Comparison of ENCODE assay signal across 17 cellular contexts in the genomic region with DNA sequence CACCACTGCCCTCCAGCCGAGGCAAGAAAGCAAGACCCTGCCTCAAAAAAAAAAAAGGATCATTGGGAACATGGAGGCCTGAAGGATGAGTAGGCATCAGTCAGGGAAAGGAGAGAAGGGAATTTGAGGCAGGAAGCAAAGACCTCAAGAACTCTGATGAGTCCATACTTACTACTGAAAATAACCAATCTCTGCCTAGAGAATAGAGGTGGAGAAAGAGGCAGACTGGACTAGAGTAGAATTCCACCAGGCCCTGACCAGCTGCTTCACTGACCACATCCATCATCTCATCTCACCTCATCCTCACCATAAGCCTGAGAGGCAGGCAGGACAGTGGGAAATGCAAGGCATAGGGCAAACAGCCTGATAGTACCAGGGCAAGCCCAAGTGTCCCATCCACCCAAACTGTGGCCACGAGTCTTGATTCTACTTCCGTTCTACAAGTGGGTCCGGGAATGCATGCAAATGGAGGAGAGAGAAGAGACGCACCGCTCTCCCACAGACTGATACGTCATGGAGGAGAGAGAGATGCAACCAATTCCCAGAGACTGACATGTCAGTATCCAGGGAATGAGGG. TPM values are rescaled to one million over a fixed set of nuclear protein-coding genes. Genes with fewer than 3 reads are reported as not detected.
DNase-seq lines count a peak whose midpoint lies in the region; ATAC-seq, FAIRE-seq and TF ChIP-seq lines count a peak whose summit lies in the region.
"Had no signal": no experiment of that assay in that cellular context is flagged by ENCODE, and none has a peak within 500 bp of the region (broad histone marks: within the 10 kb centered on the region; RNA-seq: fewer than 3 reads in every experiment).

No MANE protein-coding gene starts in this region.

- peak overlapping the region; percentile 72 for H3K27ac Mint-ChIP-seq in activated naive CD4-positive, alpha-beta T cell treated with anti-CD3 and anti-CD28 coated beads, Interleukin-2, amount 50 U/mL, for 24 hours
- H3K27ac Mint-ChIP-seq: memory B cell had no signal

- H3K36me3 Mint-ChIP-seq in activated naive CD4-positive, alpha-beta T cell treated with anti-CD3 and anti-CD28 coated beads, Interleukin-2, amount 50 U/mL, for 24 hours: peaks cover 3% of the 10 kb centered on the region

- FAIRE-seq in small intestine (lab: Jason Lieb, UNC): no peak
- FAIRE-seq: GM12891 had no signal

- H3K27ac ChIP-seq in RWPE1 (peak overlapping the region; percentile 66), esophagus squamous epithelium (peak overlapping the region in 3 of 4 donors; percentile 53 to 89 (median 85)), small intestine (ENCODE audit: low read depth in 1 of 2, low read length in 1 of 2) (peak overlapping the region; percentile 28 to 53)
- H3K27ac ChIP-seq: colonic mucosa had no signal

- CTCF ChIA-PET in RWPE1 (lab: Yijun Ruan, JAX): interaction anchor here (0.6 kb wide), 1 partner anchor 11 kb away, joined by 3 read pairs; no protein-coding TSS in a partner anchor

- TF ChIP-seq CTCF in RWPE1 (conservative IDR thresholded peaks at IDR 0.05; ENCODE audit: low read depth) (no peak), esophagus squamous epithelium (IDR thresholded peaks at IDR 0.05) (no peak)

- POLR2A ChIA-PET in RWPE1 (lab: Yijun Ruan, JAX; ENCODE audit: low non-redundant PET): no interaction called here

- H3K9me3 Mint-ChIP-seq in activated naive CD4-positive, alpha-beta T cell treated with anti-CD3 and anti-CD28 coated beads, Interleukin-2, amount 50 U/mL, for 24 hours: no peaks in the 10 kb centered on the region
- H3K9me3 Mint-ChIP-seq: memory B cell; T-helper 1 cell treated with Interleukin-12 subunit alpha and Interleukin-12 subunit beta and Interleukin-4 antibody, amounts not matched to agents 30 μg/mL and 1 μg/mL, for 36 hours had no signal

- 45 to 91% methylated on average over 2 to 6 of the region's 7 CpGs for WGBS in esophagus squamous epithelium, 2 donors
- 79 to 92% (median 86%) methylated on average over 7 of the region's 7 CpGs for WGBS in small intestine, 3 donors

- no peaks in the 10 kb centered on the region for H3K27me3 Mint-ChIP-seq in activated naive CD4-positive, alpha-beta T cell treated with anti-CD3 and anti-CD28 coated beads, Interleukin-2, amount 50 U/mL, for 24 hours
- H3K27me3 Mint-ChIP-seq: memory B cell had no signal

- ATAC-seq in HG03159 (IDR thresholded peaks at IDR 0.05; ENCODE audit: unreplicated experiment) (no peak), GM19397 (IDR thresholded peaks at IDR 0.05; ENCODE audit: unreplicated experiment) (no peak)

- H3K4me1 ChIP-seq in esophagus squamous epithelium (peaks cover 35 to 94% (median 72%) of the 10 kb centered on the region in 3 donors), small intestine (ENCODE audit: control insufficient read depth in 2 of 2, insufficient read depth in 1 of 2, low read depth in 1 of 2, low read length in 1 of 2) (peaks cover 29 to 36% of the 10 kb centered on the region in 2 donors), HAP-1 (peaks cover 2% of the 10 kb centered on the region; the same call in 1 of the 2 replicates)

- peak overlapping the region; percentile 68 for H3K4me3 Mint-ChIP-seq in activated naive CD4-positive, alpha-beta T cell treated with anti-CD3 and anti-CD28 coated beads, Interleukin-2, amount 50 U/mL, for 24 hours
- H3K4me3 Mint-ChIP-seq: memory B cell had no signal

- intact Hi-C loops in esophagus squamous epithelium (cut with DNase I): no loop called here

- H3K9me3 ChIP-seq in esophagus squamous epithelium (no peaks in the 10 kb centered on the region), small intestine (ENCODE audit: control insufficient read depth, low read depth) (no peaks in the 10 kb centered on the region), HAP-1 (no peaks in the 10 kb centered on the region)
- H3K9me3 ChIP-seq: colonic mucosa had no signal

- H3K27me3 ChIP-seq in esophagus squamous epithelium (no peaks in the 10 kb centered on the region), small intestine (ENCODE audit: control insufficient read depth in 2 of 2, insufficient read depth in 2 of 2, low read length in 2 of 2) (no peaks in the 10 kb centered on the region), HAP-1 (ENCODE audit: low read depth) (no peaks in the 10 kb centered on the region)
- H3K27me3 ChIP-seq: colonic mucosa had no signal

- H3K36me3 ChIP-seq in esophagus squamous epithelium: peaks cover 0 to 4% (median 0%) of the 10 kb centered on the region in 3 donors
- H3K36me3 ChIP-seq in small intestine (ENCODE audit: control insufficient read depth in 2 of 2, insufficient read depth in 2 of 2, low read length in 2 of 2): no peaks in the 10 kb centered on the region
- H3K36me3 ChIP-seq in HAP-1 (replicated peaks): no peaks in the 10 kb centered on the region; the same call in none of the 2 replicates
- H3K36me3 ChIP-seq: colonic mucosa had no signal

- DNase-seq in activated naive CD4-positive, alpha-beta T cell treated with Interleukin-2 at 50 U/mL for 16 hours: no peak
- DNase-seq in RWPE1 (ENCODE audit: low spot score) (no peak), esophagus squamous epithelium (lab: John Stamatoyannopoulos, UW) (no peak), small intestine (no peak), HAP-1 (ENCODE audit: low spot score in 2 of 2) (no peak)
- DNase-seq: colonic mucosa; DMS79 treated with DMSO at 0.1 percent for 48 hours; NCI-H1105 treated with DMSO at 0.1 percent for 48 hours; NCI-H446 treated with DMSO at 0.1 percent for 48 hours; posterior cingulate gyrus; stimulated activated CD4-positive, alpha-beta T cell treated with anti-CD3 and anti-CD28 coated beads, Interleukin-1b, Interleukin-23, amount 100 ng/mL, for 48 hours had no signal

- H3K4me3 ChIP-seq in esophagus squamous epithelium: no peak overlapping the region
- H3K4me3 ChIP-seq in small intestine (ENCODE audit: low read depth in 1 of 2, low read length in 2 of 2): no peak overlapping the region
- H3K4me3 ChIP-seq in HAP-1: no peak overlapping the region
- H3K4me3 ChIP-seq: colonic mucosa had no signal

- H3K4me1 Mint-ChIP-seq in activated naive CD4-positive, alpha-beta T cell treated with anti-CD3 and anti-CD28 coated beads, Interleukin-2, amount 50 U/mL, for 24 hours: peaks cover 93% of the 10 kb centered on the region

- no peak for TF ChIP-seq POLR2A in esophagus squamous epithelium (IDR thresholded peaks at IDR 0.05)

- in situ Hi-C loops in HAP-1 (cut with MboI; ENCODE audit: low sequenced_read_pairs): no loop called here

RNA-seq across cellular contexts. Expression of gene ANKRD11, which starts 17.1 kb away (rescaled TPM):
- total RNA-seq in esophagus squamous epithelium: 10 to 100 TPM; 51.0 to 72.7 (median 66.9) TPM
- 10 to 100 TPM; 48.4 to 72.1 (median 59.0) TPM for polyA plus RNA-seq in small intestine

RNA-seq across cellular contexts. Expression of gene SPG7, which starts 35.0 kb away (rescaled TPM):
- 100 to 1,000 TPM in 1 of 4 donors, 10 to 100 TPM in 3; 65.0 to 104 (median 84.9) TPM for total RNA-seq in esophagus squamous epithelium
- 100 to 1,000 TPM in 2 of 3 donors, 10 to 100 TPM in 1; 89.1 to 245 (median 222) TPM for polyA plus RNA-seq in small intestine
